8 cellular contexts compared by ENCODE assay signal in the genomic region with DNA sequence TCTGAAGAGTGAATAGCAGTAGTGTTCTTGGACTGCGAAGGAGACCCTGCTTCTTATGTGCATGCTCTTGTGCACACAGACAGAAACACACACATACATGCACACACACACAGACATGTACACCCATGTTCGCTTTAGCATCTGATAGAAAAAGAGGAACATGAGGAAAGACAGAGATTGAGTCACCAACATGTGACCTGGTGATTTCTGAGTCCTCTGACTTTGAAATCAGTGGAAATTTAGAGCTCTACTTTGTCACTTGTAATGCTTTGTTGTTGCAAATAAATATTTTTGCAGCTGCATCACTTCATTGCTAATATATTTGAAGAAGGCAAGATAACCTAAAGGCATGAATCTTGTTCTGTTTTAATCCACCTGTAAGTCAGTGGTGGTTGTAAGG. TPM values are rescaled to one million over a fixed set of nuclear protein-coding genes. Genes with fewer than 3 reads are reported as not detected.
A peak's percentile ranks its signal among the peaks of the same experiment; 100 is the strongest.
DNase-seq lines count a peak whose midpoint lies in the region; ATAC-seq and TF ChIP-seq lines count a peak whose summit lies in the region.

No MANE protein-coding gene starts in this region.

- H3K23ac ChIP-seq in mesenchymal stem cell (ENCODE audit: low read length in 2 of 2) = no peak overlapping the region

- peak overlapping the region; percentile 11 for H3K4me3 Mint-ChIP-seq in activated naive CD8-positive, alpha-beta T cell treated with anti-CD3 and anti-CD28 coated beads, Interleukin-2, amount 50 U/mL, for 24 hours

- H3K27ac Mint-ChIP-seq in activated naive CD8-positive, alpha-beta T cell treated with anti-CD3 and anti-CD28 coated beads, Interleukin-2, amount 50 U/mL, for 24 hours = peak overlapping the region; percentile 97

- peak overlapping the region; percentile 30 to 74 for H3K18ac ChIP-seq in mesenchymal stem cell (ENCODE audit: low read depth in 1 of 2, low read length in 2 of 2)

- H3K9me2 ChIP-seq in MM.1S (replicated peaks; ENCODE audit: insufficient read depth, low read length) = no peaks in the 10 kb centered on the region

- 0 out of 2 replicates have a peak, but pooled peaks cover 3% of the 10 kb centered on the region for H4K20me1 ChIP-seq in MM.1S (ENCODE audit: insufficient read depth, low read length)

- no peak overlapping the region for H2BK15ac ChIP-seq in mesenchymal stem cell (ENCODE audit: low read depth, poor library complexity, severe bottlenecking)

- H3K27me3 Mint-ChIP-seq in activated naive CD8-positive, alpha-beta T cell treated with anti-CD3 and anti-CD28 coated beads, Interleukin-2, amount 50 U/mL, for 24 hours = no peaks in the 10 kb centered on the region

- H2BK120ac ChIP-seq in mesenchymal stem cell (ENCODE audit: low read depth, low read length) = no peak overlapping the region

- H3K9me3 ChIP-seq in MM.1S (replicated peaks; ENCODE audit: insufficient read depth, low read length) (no peaks in the 10 kb centered on the region), mesenchymal stem cell (ENCODE audit: control insufficient read depth, low read length) (no peaks in the 10 kb centered on the region)

- peak overlapping the region; percentile 85 for H3K4me2 ChIP-seq in MM.1S (ENCODE audit: low read depth, low read length)
- H3K4me2 ChIP-seq in mesenchymal stem cell (ENCODE audit: low read length, poor library complexity, severe bottlenecking) = no peak overlapping the region

- H3K9ac ChIP-seq in MM.1S (ENCODE audit: low read length) (peak overlapping the region; percentile 34; the same call in 1 of the 2 replicates), mesenchymal stem cell (ENCODE audit: low read length) (peak overlapping the region; percentile 90)

- peaks cover 100% of the 10 kb centered on the region for H3K4me1 Mint-ChIP-seq in activated naive CD8-positive, alpha-beta T cell treated with anti-CD3 and anti-CD28 coated beads, Interleukin-2, amount 50 U/mL, for 24 hours

- no peak overlapping the region for H3K4ac ChIP-seq in mesenchymal stem cell (ENCODE audit: low read depth in 1 of 2, low read length in 2 of 2)

- no peak overlapping the region for H3K4me3 ChIP-seq in MM.1S (ENCODE audit: low read length)
- H3K4me3 ChIP-seq in mesenchymal stem cell (ENCODE audit: insufficient read depth in 1 of 2, low read depth in 1 of 2, low read length in 2 of 2) = no peak overlapping the region

- 0 out of 2 replicates have a peak, but pooled peaks cover 4% of the 10 kb centered on the region for H3K36me3 ChIP-seq in MM.1S (replicated peaks; ENCODE audit: insufficient read depth, low read length)
- peaks cover under 1 to 72% of the 10 kb centered on the region in 2 experiments for H3K36me3 ChIP-seq in mesenchymal stem cell (ENCODE audit: control insufficient read depth in 1 of 2, insufficient read depth in 2 of 2, low read depth in 1 of 2, low read length in 2 of 2)

- no peak for TF ChIP-seq CTCF in MM.1S (IDR thresholded peaks at IDR 0.05; ENCODE audit: low read length)

- H3K79me1 ChIP-seq in mesenchymal stem cell (replicated peaks; ENCODE audit: low read length, poor library complexity, severe bottlenecking) = no peaks in the 10 kb centered on the region

- H2AFZ ChIP-seq in MM.1S (ENCODE audit: low read length) = no peak overlapping the region
- no peak overlapping the region for H2AFZ ChIP-seq in mesenchymal stem cell (ENCODE audit: low read depth, low read length)

- no peak overlapping the region for H2BK5ac ChIP-seq in mesenchymal stem cell (ENCODE audit: low read depth, low read length, poor library complexity, severe bottlenecking)

- H3K9me3 Mint-ChIP-seq in activated naive CD8-positive, alpha-beta T cell treated with anti-CD3 and anti-CD28 coated beads, Interleukin-2, amount 50 U/mL, for 24 hours = no peaks in the 10 kb centered on the region

- no peak overlapping the region for H4K91ac ChIP-seq in mesenchymal stem cell (ENCODE audit: low read length)

- no peak overlapping the region for H2BK12ac ChIP-seq in mesenchymal stem cell (ENCODE audit: low read length in 2 of 2)

- no peak overlapping the region for H3K14ac ChIP-seq in mesenchymal stem cell (ENCODE audit: low read length in 2 of 2)

- peak overlapping the region; percentile 38 for H4K8ac ChIP-seq in mesenchymal stem cell (ENCODE audit: low read length)

- no peak for ATAC-seq in activated naive CD8-positive, alpha-beta T cell treated with anti-CD3 and anti-CD28 coated beads, Interleukin-2, amount 50 U/mL, for 24 hours
- no peak for ATAC-seq in HG02840 (IDR thresholded peaks at IDR 0.05; ENCODE audit: low FRiP score, unreplicated experiment)

- peak; percentile 72 to 73 for DNase-seq in AML-193 (lab: John Stamatoyannopoulos, UW)
- no peak for DNase-seq in MM.1S
- no peak for DNase-seq in activated naive CD8-positive, alpha-beta T cell treated with anti-CD3 and anti-CD28 coated beads, Interleukin-2, amount 50 U/mL, for 24 hours
- DNase-seq in mesenchymal stem cell = peak; percentile 81
- DNase-seq in RPMI8226 = no peak
- DNase-seq in DMS 273 (lab: John Stamatoyannopoulos, UW; ENCODE audit: unreplicated experiment) = no peak
- no peak for DNase-seq in DMS53 (lab: John Stamatoyannopoulos, UW)

- peaks cover 46% of the 10 kb centered on the region for H3K36me3 Mint-ChIP-seq in activated naive CD8-positive, alpha-beta T cell treated with anti-CD3 and anti-CD28 coated beads, Interleukin-2, amount 50 U/mL, for 24 hours (ENCODE audit: low read depth)

- H3K4me1 ChIP-seq in MM.1S (ENCODE audit: low read length) (peaks cover 81% of the 10 kb centered on the region), mesenchymal stem cell (ENCODE audit: control insufficient read depth, insufficient read depth, low read depth, low read length) (peaks cover 32% of the 10 kb centered on the region)

- whole genome bisulfite sequencing in mesenchymal stem cell = 96% methylated on average over 2 of the region's 2 CpGs

- H3K27me3 ChIP-seq in MM.1S (replicated peaks; ENCODE audit: insufficient read depth, low read length) = no peaks in the 10 kb centered on the region
- H3K27me3 ChIP-seq in mesenchymal stem cell (ENCODE audit: control insufficient read depth in 1 of 2, insufficient read depth in 1 of 2, low read length in 2 of 2) = no peaks in the 10 kb centered on the region

- peaks cover 49% of the 10 kb centered on the region for H3F3A ChIP-seq in MM.1S (ENCODE audit: insufficient read depth, low read length)

- H2AK5ac ChIP-seq in mesenchymal stem cell (ENCODE audit: low read length, severe bottlenecking) = peak overlapping the region; percentile 24

- H3K27ac ChIP-seq in MM.1S (ENCODE audit: low read length) (peak overlapping the region; percentile 98), mesenchymal stem cell (ENCODE audit: low read length, poor library complexity, severe bottlenecking) (peak overlapping the region; percentile 94)

- peaks cover 93% of the 10 kb centered on the region for H3K79me2 ChIP-seq in MM.1S (ENCODE audit: low read length)

RNA-seq across cellular contexts. Expression of a gene that starts 23.8 kb away (rescaled TPM):
- 1,373 TPM for polyA plus RNA-seq in mesenchymal stem cell (2013, experiment 1 of 2)
- polyA plus RNA-seq in mesenchymal stem cell (2013, experiment 2 of 2) = 1,315 TPM

Comparison
In these comparisons a context has a peak if more than half of its experiments do, and no peak if none do; other contexts are left out.
1. DNase-seq: peak in AML-193 (2 of 2) and mesenchymal stem cell (single experiment); none in MM.1S (single experiment), activated naive CD8-positive, alpha-beta T cell treated with anti-CD3 and anti-CD28 coated beads, Interleukin-2, amount 50 U/mL, for 24 hours (single experiment), RPMI8226 (single experiment), DMS 273 (single experiment) and DMS53 (single experiment).